Comparison of ENCODE assay signal across 1 cellular context in the genomic region with DNA sequence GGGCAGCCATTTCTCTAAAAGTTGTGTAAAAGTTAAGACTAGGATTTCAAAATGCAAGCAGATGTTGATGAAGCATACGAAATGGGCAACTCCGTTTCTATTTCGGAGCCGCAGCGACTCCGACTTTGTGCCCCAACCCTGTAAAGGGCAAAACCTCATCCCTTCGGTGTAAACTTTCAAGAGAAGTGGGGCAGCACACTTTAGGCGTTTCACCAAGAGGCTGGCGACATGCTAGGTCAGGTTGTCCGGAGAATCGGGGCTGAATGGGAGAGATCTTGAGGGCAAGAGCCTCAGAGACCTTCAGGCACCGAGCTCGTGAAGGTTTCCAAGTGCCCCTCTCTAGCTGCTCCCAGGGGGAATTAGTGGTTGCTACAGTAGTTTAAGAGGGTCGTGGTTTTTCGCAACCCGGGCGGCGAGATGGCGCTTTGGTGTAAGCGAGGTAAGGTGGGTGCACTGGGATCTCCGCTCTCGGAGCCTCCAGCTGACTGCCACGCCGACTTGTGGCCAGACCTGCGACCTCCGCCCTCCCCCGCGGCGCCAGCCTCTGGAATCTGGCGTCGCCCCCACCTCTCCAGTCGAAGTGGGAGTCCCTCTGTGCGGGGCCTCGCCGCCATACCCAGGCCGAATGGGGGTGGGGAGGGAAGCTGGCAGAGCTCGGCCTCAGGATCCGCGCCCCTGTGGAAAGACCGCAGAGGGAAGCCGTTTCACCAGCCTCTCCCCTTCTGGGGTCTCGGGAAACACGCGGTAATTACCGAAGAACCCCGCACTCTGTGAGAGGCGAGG.
TF ChIP-seq lines count a peak whose summit lies in the region.

No MANE protein-coding gene starts in this region.

TF ChIP-seq in HepG2, 621 proteins besides CTCF, POLR2A, EP300 and RAD21 (continued from another document and continues in another):
- TF ChIP-seq, protein P1, sequence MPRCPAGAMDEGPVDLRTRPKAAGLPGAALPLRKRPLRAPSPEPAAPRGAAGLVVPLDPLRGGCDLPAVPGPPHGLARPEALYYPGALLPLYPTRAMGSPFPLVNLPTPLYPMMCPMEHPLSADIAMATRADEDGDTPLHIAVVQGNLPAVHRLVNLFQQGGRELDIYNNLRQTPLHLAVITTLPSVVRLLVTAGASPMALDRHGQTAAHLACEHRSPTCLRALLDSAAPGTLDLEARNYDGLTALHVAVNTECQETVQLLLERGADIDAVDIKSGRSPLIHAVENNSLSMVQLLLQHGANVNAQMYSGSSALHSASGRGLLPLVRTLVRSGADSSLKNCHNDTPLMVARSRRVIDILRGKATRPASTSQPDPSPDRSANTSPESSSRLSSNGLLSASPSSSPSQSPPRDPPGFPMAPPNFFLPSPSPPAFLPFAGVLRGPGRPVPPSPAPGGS (CRISPR knock-in tag; IDR thresholded peaks at IDR 0.05) = 0 out of 2 replicates have a peak, but pooled peaks have one; percentile 65
- TF ChIP-seq SATB2 (CRISPR knock-in tag; IDR thresholded peaks at IDR 0.05) (peak; percentile 93), ZNF260 (CRISPR knock-in tag; IDR thresholded peaks at IDR 0.05; ENCODE audit: borderline replicate concordance, low read depth) (no peak), ZC3H4 (CRISPR knock-in tag; IDR thresholded peaks at IDR 0.05; ENCODE audit: borderline replicate concordance) (peak; percentile 92; the same call in 1 of the 2 replicates), ZBTB7A (CRISPR knock-in tag; IDR thresholded peaks at IDR 0.05) (peak; percentile 90), CEBPB (IDR thresholded peaks at IDR 0.05; ENCODE audit: borderline replicate concordance, low read depth, low read length) (0 out of 2 replicates have a peak, but pooled peaks have one; percentile 7), SNAI1 (CRISPR knock-in tag; IDR thresholded peaks at IDR 0.05; ENCODE audit: borderline replicate concordance) (0 out of 2 replicates have a peak, but pooled peaks have one; percentile 49), ZNF749 (CRISPR knock-in tag; IDR thresholded peaks at IDR 0.05; ENCODE audit: borderline replicate concordance) (no peak; the same call in 1 of the 2 replicates), ZNF282 (IDR thresholded peaks at IDR 0.05; ENCODE audit: partially characterized antibody) (no peak), NFIC (IDR thresholded peaks at IDR 0.05; ENCODE audit: low read length) (no peak; the same call in 1 of the 2 replicates), CCAR2 (optimal IDR thresholded peaks at IDR 0.05; ENCODE audit: low read depth, low read length) (peak; percentile 11), ZBTB7B (CRISPR knock-in tag; IDR thresholded peaks at IDR 0.05) (peak; percentile 51; the same call in 1 of the 2 replicates), ZNF468 (CRISPR knock-in tag; IDR thresholded peaks at IDR 0.05) (no peak), HMG20B (CRISPR knock-in tag; conservative IDR thresholded peaks at IDR 0.05) (no peak), ZNF451 (CRISPR knock-in tag; IDR thresholded peaks at IDR 0.05) (no peak), ESRRA (CRISPR knock-in tag; IDR thresholded peaks at IDR 0.05; ENCODE audit: low read depth) (no peak; the same call in 1 of the 2 replicates), DNMT3B (CRISPR knock-in tag; conservative IDR thresholded peaks at IDR 0.05) (no peak), SMC3 (IDR thresholded peaks at IDR 0.05; ENCODE audit: low read length) (peak; percentile 28; the same call in 1 of the 2 replicates), ZNF44 (CRISPR knock-in tag; IDR thresholded peaks at IDR 0.05) (no peak), HNRNPL (IDR thresholded peaks at IDR 0.05; ENCODE audit: low read depth, low read length) (peak; percentile 95), MIER3 (CRISPR knock-in tag; IDR thresholded peaks at IDR 0.05; ENCODE audit: borderline replicate concordance) (no peak), NCOA5 (CRISPR knock-in tag; IDR thresholded peaks at IDR 0.05) (0 out of 2 replicates have a peak, but pooled peaks have one; percentile 69), DMAP1 (CRISPR knock-in tag; IDR thresholded peaks at IDR 0.05) (peak; percentile 91), ZNF264 (CRISPR knock-in tag; IDR thresholded peaks at IDR 0.05) (peak; percentile 83)
- TF ChIP-seq, protein P2, sequence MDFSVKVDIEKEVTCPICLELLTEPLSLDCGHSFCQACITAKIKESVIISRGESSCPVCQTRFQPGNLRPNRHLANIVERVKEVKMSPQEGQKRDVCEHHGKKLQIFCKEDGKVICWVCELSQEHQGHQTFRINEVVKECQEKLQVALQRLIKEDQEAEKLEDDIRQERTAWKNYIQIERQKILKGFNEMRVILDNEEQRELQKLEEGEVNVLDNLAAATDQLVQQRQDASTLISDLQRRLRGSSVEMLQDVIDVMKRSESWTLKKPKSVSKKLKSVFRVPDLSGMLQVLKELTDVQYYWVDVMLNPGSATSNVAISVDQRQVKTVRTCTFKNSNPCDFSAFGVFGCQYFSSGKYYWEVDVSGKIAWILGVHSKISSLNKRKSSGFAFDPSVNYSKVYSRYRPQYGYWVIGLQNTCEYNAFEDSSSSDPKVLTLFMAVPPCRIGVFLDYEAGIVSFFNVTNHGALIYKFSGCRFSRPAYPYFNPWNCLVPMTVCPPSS (IDR thresholded peaks at IDR 0.05) = no peak
- TF ChIP-seq, protein P3, sequence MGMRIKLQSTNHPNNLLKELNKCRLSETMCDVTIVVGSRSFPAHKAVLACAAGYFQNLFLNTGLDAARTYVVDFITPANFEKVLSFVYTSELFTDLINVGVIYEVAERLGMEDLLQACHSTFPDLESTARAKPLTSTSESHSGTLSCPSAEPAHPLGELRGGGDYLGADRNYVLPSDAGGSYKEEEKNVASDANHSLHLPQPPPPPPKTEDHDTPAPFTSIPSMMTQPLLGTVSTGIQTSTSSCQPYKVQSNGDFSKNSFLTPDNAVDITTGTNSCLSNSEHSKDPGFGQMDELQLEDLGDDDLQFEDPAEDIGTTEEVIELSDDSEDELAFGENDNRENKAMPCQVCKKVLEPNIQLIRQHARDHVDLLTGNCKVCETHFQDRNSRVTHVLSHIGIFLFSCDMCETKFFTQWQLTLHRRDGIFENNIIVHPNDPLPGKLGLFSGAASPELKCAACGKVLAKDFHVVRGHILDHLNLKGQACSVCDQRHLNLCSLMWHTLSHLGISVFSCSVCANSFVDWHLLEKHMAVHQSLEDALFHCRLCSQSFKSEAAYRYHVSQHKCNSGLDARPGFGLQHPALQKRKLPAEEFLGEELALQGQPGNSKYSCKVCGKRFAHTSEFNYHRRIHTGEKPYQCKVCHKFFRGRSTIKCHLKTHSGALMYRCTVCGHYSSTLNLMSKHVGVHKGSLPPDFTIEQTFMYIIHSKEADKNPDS (CRISPR knock-in tag; IDR thresholded peaks at IDR 0.05) = no peak; the same call in 1 of the 2 replicates
- TF ChIP-seq, protein P4, sequence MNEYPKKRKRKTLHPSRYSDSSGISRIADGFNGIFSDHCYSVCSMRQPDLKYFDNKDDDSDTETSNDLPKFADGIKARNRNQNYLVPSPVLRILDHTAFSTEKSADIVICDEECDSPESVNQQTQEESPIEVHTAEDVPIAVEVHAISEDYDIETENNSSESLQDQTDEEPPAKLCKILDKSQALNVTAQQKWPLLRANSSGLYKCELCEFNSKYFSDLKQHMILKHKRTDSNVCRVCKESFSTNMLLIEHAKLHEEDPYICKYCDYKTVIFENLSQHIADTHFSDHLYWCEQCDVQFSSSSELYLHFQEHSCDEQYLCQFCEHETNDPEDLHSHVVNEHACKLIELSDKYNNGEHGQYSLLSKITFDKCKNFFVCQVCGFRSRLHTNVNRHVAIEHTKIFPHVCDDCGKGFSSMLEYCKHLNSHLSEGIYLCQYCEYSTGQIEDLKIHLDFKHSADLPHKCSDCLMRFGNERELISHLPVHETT (CRISPR knock-in tag; conservative IDR thresholded peaks at IDR 0.05) = no peak
- TF ChIP-seq, protein P5, sequence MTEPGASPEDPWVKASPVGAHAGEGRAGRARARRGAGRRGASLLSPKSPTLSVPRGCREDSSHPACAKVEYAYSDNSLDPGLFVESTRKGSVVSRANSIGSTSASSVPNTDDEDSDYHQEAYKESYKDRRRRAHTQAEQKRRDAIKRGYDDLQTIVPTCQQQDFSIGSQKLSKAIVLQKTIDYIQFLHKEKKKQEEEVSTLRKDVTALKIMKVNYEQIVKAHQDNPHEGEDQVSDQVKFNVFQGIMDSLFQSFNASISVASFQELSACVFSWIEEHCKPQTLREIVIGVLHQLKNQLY (CRISPR knock-in tag; IDR thresholded peaks at IDR 0.05) = no peak
- TF ChIP-seq, protein P6, sequence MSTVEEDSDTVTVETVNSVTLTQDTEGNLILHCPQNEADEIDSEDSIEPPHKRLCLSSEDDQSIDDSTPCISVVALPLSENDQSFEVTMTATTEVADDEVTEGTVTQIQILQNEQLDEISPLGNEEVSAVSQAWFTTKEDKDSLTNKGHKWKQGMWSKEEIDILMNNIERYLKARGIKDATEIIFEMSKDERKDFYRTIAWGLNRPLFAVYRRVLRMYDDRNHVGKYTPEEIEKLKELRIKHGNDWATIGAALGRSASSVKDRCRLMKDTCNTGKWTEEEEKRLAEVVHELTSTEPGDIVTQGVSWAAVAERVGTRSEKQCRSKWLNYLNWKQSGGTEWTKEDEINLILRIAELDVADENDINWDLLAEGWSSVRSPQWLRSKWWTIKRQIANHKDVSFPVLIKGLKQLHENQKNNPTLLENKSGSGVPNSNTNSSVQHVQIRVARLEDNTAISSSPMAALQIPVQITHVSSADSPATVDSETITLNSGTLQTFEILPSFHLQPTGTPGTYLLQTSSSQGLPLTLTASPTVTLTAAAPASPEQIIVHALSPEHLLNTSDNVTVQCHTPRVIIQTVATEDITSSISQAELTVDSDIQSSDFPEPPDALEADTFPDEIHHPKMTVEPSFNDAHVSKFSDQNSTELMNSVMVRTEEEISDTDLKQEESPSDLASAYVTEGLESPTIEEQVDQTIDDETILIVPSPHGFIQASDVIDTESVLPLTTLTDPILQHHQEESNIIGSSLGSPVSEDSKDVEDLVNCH (CRISPR knock-in tag; IDR thresholded peaks at IDR 0.05) = 0 out of 2 replicates have a peak, but pooled peaks have one; percentile 29
- TF ChIP-seq, protein P7, sequence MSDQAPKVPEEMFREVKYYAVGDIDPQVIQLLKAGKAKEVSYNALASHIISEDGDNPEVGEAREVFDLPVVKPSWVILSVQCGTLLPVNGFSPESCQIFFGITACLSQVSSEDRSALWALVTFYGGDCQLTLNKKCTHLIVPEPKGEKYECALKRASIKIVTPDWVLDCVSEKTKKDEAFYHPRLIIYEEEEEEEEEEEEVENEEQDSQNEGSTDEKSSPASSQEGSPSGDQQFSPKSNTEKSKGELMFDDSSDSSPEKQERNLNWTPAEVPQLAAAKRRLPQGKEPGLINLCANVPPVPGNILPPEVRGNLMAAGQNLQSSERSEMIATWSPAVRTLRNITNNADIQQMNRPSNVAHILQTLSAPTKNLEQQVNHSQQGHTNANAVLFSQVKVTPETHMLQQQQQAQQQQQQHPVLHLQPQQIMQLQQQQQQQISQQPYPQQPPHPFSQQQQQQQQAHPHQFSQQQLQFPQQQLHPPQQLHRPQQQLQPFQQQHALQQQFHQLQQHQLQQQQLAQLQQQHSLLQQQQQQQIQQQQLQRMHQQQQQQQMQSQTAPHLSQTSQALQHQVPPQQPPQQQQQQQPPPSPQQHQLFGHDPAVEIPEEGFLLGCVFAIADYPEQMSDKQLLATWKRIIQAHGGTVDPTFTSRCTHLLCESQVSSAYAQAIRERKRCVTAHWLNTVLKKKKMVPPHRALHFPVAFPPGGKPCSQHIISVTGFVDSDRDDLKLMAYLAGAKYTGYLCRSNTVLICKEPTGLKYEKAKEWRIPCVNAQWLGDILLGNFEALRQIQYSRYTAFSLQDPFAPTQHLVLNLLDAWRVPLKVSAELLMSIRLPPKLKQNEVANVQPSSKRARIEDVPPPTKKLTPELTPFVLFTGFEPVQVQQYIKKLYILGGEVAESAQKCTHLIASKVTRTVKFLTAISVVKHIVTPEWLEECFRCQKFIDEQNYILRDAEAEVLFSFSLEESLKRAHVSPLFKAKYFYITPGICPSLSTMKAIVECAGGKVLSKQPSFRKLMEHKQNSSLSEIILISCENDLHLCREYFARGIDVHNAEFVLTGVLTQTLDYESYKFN (CRISPR knock-in tag; conservative IDR thresholded peaks at IDR 0.05) = peak; percentile 42; the same call in 1 of the 2 replicates
- TF ChIP-seq, protein P8, sequence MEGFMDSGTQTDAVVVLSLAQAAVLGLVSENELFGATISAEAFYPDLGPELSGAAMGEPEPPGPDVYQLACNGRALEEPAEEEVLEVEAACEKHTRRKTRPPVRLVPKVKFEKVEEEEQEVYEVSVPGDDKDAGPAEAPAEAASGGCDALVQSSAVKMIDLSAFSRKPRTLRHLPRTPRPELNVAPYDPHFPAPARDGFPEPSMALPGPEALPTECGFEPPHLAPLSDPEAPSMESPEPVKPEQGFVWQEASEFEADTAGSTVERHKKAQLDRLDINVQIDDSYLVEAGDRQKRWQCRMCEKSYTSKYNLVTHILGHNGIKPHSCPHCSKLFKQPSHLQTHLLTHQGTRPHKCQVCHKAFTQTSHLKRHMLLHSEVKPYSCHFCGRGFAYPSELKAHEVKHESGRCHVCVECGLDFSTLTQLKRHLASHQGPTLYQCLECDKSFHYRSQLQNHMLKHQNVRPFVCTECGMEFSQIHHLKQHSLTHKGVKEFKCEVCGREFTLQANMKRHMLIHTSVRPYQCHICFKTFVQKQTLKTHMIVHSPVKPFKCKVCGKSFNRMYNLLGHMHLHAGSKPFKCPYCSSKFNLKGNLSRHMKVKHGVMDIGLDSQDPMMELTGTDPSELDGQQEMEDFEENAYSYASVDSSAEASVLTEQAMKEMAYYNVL (CRISPR knock-in tag; IDR thresholded peaks at IDR 0.05; ENCODE audit: borderline replicate concordance) = peak; percentile 75; the same call in 1 of the 2 replicates
- TF ChIP-seq, protein P9, sequence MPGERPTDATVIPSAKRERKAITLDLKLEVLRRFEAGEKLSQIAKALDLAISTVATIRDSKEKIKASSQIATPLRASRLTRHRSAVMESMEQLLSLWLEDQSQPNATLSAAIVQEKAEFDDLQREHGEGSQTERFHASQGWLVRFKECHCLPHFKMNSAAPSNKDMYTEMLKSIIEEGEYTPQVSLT (CRISPR knock-in tag; IDR thresholded peaks at IDR 0.05; ENCODE audit: borderline replicate concordance, low read depth) = no peak; the same call in 1 of the 2 replicates
- TF ChIP-seq, protein P10, sequence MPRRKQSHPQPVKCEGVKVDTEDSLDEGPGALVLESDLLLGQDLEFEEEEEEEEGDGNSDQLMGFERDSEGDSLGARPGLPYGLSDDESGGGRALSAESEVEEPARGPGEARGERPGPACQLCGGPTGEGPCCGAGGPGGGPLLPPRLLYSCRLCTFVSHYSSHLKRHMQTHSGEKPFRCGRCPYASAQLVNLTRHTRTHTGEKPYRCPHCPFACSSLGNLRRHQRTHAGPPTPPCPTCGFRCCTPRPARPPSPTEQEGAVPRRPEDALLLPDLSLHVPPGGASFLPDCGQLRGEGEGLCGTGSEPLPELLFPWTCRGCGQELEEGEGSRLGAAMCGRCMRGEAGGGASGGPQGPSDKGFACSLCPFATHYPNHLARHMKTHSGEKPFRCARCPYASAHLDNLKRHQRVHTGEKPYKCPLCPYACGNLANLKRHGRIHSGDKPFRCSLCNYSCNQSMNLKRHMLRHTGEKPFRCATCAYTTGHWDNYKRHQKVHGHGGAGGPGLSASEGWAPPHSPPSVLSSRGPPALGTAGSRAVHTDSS (CRISPR knock-in tag; conservative IDR thresholded peaks at IDR 0.05) = 0 out of 2 replicates have a peak, but pooled peaks have one; percentile 86
- TF ChIP-seq, protein P11, sequence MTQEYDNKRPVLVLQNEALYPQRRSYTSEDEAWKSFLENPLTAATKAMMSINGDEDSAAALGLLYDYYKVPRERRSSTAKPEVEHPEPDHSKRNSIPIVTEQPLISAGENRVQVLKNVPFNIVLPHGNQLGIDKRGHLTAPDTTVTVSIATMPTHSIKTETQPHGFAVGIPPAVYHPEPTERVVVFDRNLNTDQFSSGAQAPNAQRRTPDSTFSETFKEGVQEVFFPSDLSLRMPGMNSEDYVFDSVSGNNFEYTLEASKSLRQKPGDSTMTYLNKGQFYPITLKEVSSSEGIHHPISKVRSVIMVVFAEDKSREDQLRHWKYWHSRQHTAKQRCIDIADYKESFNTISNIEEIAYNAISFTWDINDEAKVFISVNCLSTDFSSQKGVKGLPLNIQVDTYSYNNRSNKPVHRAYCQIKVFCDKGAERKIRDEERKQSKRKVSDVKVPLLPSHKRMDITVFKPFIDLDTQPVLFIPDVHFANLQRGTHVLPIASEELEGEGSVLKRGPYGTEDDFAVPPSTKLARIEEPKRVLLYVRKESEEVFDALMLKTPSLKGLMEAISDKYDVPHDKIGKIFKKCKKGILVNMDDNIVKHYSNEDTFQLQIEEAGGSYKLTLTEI (CRISPR knock-in tag; conservative IDR thresholded peaks at IDR 0.05) = no peak
